ENCODE assay signal across 2 cellular contexts in the genomic region with DNA sequence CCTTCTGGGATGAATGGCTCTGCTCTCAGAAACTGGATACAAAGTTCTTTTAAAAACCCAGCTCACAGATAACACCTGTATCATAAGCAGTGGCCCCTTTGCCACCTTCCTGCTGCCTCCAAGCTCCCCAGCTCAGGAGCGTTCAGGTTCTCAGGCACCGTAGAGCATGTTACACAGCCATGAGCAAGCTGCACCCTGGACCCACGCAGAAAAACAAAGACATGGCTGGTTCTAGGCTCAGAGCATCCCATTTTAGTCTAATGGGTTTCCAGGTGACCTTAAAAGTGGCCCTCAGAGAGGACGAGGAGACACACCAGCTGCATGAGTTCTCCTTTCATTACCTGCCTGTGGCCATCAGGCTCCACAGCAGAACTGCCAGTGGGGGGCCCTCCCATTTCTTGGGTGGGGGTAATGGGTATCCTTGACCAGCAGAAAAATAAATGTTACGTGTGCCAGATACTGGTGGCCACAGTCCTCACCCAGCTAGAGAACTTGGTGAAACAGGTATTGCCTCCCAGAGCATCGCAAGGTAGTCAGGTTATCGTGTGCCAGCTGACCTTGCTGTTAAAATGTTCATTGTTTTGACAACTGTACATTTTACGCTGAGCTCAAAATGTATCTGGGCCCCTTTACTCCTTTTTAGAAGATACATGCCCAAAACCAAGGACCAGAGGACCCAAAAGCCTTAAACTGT.
A peak's percentile ranks its signal among the peaks of the same experiment; 100 is the strongest.
TF ChIP-seq lines count a peak whose summit lies in the region.

No MANE protein-coding gene starts in this region.

TF ChIP-seq in K562, 482 proteins besides CTCF, POLR2A, EP300 and RAD21:
- TF ChIP-seq ZNF445 (CRISPR knock-in tag; IDR thresholded peaks at IDR 0.05; ENCODE audit: low read depth) (no peak), SUPT5H (IDR thresholded peaks at IDR 0.05) (peak; percentile 60), NFIC (IDR thresholded peaks at IDR 0.05) (no peak), ZNF431 (CRISPR knock-in tag; IDR thresholded peaks at IDR 0.05) (0 out of 2 replicates have a peak, but pooled peaks have one; percentile 38), POLR2G (IDR thresholded peaks at IDR 0.05; ENCODE audit: low read depth, low read length) (peak; percentile 29; the same call in 1 of the 2 replicates), PML (IDR thresholded peaks at IDR 0.05; ENCODE audit: low read length) (no peak), POLR2AphosphoS5 (IDR thresholded peaks at IDR 0.05; ENCODE audit: control insufficient read depth, insufficient read depth, low read depth, low read length) (0 out of 2 replicates have a peak, but pooled peaks have one; percentile 16), ZNF253 (CRISPR knock-in tag; conservative IDR thresholded peaks at IDR 0.05) (no peak)
- TF ChIP-seq, protein P1, sequence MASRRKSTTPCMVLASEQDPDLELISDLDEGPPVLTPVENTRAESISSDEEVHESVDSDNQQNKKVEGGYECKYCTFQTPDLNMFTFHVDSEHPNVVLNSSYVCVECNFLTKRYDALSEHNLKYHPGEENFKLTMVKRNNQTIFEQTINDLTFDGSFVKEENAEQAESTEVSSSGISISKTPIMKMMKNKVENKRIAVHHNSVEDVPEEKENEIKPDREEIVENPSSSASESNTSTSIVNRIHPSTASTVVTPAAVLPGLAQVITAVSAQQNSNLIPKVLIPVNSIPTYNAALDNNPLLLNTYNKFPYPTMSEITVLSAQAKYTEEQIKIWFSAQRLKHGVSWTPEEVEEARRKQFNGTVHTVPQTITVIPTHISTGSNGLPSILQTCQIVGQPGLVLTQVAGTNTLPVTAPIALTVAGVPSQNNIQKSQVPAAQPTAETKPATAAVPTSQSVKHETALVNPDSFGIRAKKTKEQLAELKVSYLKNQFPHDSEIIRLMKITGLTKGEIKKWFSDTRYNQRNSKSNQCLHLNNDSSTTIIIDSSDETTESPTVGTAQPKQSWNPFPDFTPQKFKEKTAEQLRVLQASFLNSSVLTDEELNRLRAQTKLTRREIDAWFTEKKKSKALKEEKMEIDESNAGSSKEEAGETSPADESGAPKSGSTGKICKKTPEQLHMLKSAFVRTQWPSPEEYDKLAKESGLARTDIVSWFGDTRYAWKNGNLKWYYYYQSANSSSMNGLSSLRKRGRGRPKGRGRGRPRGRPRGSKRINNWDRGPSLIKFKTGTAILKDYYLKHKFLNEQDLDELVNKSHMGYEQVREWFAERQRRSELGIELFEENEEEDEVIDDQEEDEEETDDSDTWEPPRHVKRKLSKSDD (conservative IDR thresholded peaks at IDR 0.05; ENCODE audit: low read length), result no peak
- TF ChIP-seq, protein P2, sequence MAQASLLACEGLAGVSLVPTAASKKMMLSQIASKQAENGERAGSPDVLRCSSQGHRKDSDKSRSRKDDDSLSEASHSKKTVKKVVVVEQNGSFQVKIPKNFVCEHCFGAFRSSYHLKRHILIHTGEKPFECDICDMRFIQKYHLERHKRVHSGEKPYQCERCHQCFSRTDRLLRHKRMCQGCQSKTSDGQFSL (CRISPR knock-in tag; IDR thresholded peaks at IDR 0.05), result 0 out of 2 replicates have a peak, but pooled peaks have one; percentile 24
- TF ChIP-seq, protein P2 (tag; IDR thresholded peaks at IDR 0.05), result no peak

TF ChIP-seq in neural cell, 6 proteins besides CTCF, POLR2A, EP300 and RAD21:
- TF ChIP-seq TAF1 (IDR thresholded peaks at IDR 0.05; ENCODE audit: low read depth) (no peak), POLR2AphosphoS5 (IDR thresholded peaks at IDR 0.05) (peak; percentile 5)
TF ChIP-seq in neural cell: peak in this region for 1.
